In genomic region chr18:49249523-49249922, GRCh38 we compare ENCODE assay signal across 10 cellular contexts.
A peak's percentile ranks its signal among the peaks of the same experiment; 100 is the strongest.
DNase-seq lines count a peak whose midpoint lies in the region; ATAC-seq, FAIRE-seq and TF ChIP-seq lines count a peak whose summit lies in the region.
"Had no signal": no experiment of that assay in that cellular context is flagged by ENCODE, and none has a peak within 500 bp of the region (broad histone marks: within the 10 kb centered on the region; RNA-seq: fewer than 3 reads in every experiment).

No MANE protein-coding gene starts in this region.

- peak overlapping the region; percentile 35; the same call in 1 of the 3 replicates for H3K4me2 ChIP-seq in A549

- no peaks in the 10 kb centered on the region for H3K9me3 ChIP-seq in A549

- TF ChIP-seq POLR2A in A549 (IDR thresholded peaks at IDR 0.05; ENCODE audit: low read length): no peak

- TF ChIP-seq EP300 in A549 (IDR thresholded peaks at IDR 0.05): no peak

- CTCF ChIA-PET in A549 (lab: Yijun Ruan, JAX): interaction anchor here (1.1 to 1.3 kb wide), 2 partner anchors 10 to 165 kb away, joined by 3 to 5 read pairs; no protein-coding TSS in a partner anchor

- peaks cover 15% of the 10 kb centered on the region; the same call in 2 of the 3 replicates for H3K4me1 ChIP-seq in A549

- POLR2A ChIA-PET in A549 (lab: Yijun Ruan, JAX): no interaction called here

- H3K4me3 ChIP-seq in A549: no peak overlapping the region
- H3K4me3 ChIP-seq: cardiac muscle cell had no signal

- peak in 1 of 2 experiments; percentile 12 for DNase-seq in A549 (ENCODE audit: low read depth in 1 of 2, low spot score in 1 of 2)
- DNase-seq in HCEC 1CT: peak; percentile 94
- DNase-seq in glomerular visceral epithelial cell (ENCODE audit: extremely low spot score): peak; percentile 60
- no peak for DNase-seq in NCI-H774 (lab: John Stamatoyannopoulos, UW)

- ATAC-seq in A549 (no peak), SK-N-SH treated with all-trans-retinoic acid at 6 μM for 48 hours (peak; percentile 82), GM19023 (IDR thresholded peaks at IDR 0.05; ENCODE audit: unreplicated experiment) (no peak), HG03460 (IDR thresholded peaks at IDR 0.05; ENCODE audit: unreplicated experiment) (no peak), HG02610 (IDR thresholded peaks at IDR 0.05; ENCODE audit: unreplicated experiment) (no peak)
- ATAC-seq: left lobe of liver had no signal

- no peak for FAIRE-seq in A549 (lab: Jason Lieb, UNC)

- no peak for TF ChIP-seq RAD21 in A549 (conservative IDR thresholded peaks at IDR 0.05 in 1 of 2, IDR thresholded peaks at IDR 0.05 in 1 of 2)

- WGBS in A549 (ENCODE audit: missing lambda C conversion rate): 34% methylated on average over 2 of the region's 2 CpGs

- TF ChIP-seq CTCF in A549 (IDR thresholded peaks at IDR 0.05): no peak

- no peak overlapping the region for H3K27ac ChIP-seq in A549
- H3K27ac ChIP-seq: cardiac muscle cell had no signal

TF ChIP-seq in A549, 52 proteins besides CTCF, POLR2A, EP300 and RAD21:
- peak; percentile 31 to 46; a peak in 1 of 4 replicates for TF ChIP-seq CEBPB (IDR thresholded peaks at IDR 0.05)
- no peak for TF ChIP-seq HOXB13 (CRISPR knock-in tag; IDR thresholded peaks at IDR 0.05; ENCODE audit: low read depth)

TF ChIP-seq in SK-N-SH treated with all-trans-retinoic acid at 6 μM for 48 hours, 23 proteins besides CTCF, POLR2A, EP300 and RAD21:
- TF ChIP-seq OSR1 (CRISPR knock-in tag; IDR thresholded peaks at IDR 0.05): no peak
- no peak for TF ChIP-seq ZNF8 (CRISPR knock-in tag; IDR thresholded peaks at IDR 0.05)
- no peak for TF ChIP-seq SNAI2 (CRISPR knock-in tag; IDR thresholded peaks at IDR 0.05)
